In the genomic region with DNA sequence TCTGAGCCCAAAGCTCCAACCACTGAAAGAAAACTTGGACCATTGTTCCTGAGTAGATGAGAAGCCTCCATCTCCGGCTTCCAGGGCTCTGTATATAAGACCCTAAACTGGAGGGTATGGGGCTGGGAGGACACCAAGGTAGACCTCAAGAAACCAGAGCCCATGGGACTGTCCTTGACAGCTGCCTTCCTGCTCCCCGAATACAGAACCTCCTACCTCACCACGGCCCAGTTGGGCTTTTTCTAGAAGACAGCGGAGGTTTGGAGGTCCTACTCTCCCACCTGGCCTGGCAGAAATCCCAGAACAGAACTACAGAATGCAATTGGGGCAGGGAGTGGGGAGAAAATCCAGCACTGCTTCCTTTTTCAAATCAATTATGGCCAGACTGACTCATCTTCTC, we compare ENCODE assay signal across 25 cellular contexts.
"Had no signal": no experiment of that assay in that cellular context is flagged by ENCODE, and none has a peak within 500 bp of the region (broad histone marks: within the 10 kb centered on the region; RNA-seq: fewer than 3 reads in every experiment).

No MANE protein-coding gene starts in this region.

- FAIRE-seq: endometrium, islet of Langerhans had no signal

- ATAC-seq: esophagus mucosa; gastrocnemius medialis; heart right ventricle; right lobe of liver; stimulated activated memory B cell treated with anti-CD40 and anti-IgM and Interleukin-4, amounts not matched to agents 10 μg/mL and 1 μg/mL and 100 μg/mL, for 72 hours; upper lobe of right lung had no signal

- DNase-seq: cortex of kidney; effector memory CD4-positive, alpha-beta T cell; gastrocnemius medialis; heart right ventricle; hypothalamus; kidney glomerular epithelial cell; nucleus accumbens; right lobe of liver; spleen; stimulated activated CD4-positive, alpha-beta T cell treated with anti-CD3 and anti-CD28 coated beads, Interleukin-15, amount 100 ng/mL, for 24 hours; stimulated activated CD4-positive, alpha-beta T cell treated with anti-CD3 and anti-CD28 coated beads, Interleukin-1b, Interleukin-23, amount 100 ng/mL, for 48 hours; stimulated activated CD4-positive, alpha-beta T cell treated with anti-CD3 and anti-CD28 coated beads, Interleukin-4, amount 100 ng/mL, for 24 hours; tibial artery; upper lobe of right lung had no signal

- H3K9me3 Mint-ChIP-seq: mesothelial cell of epicardium; natural killer cell treated with Interleukin-12 subunit alpha and Interleukin-12 subunit beta and Interleukin-15 and Interleukin-18, amount 100 ng/mL, for 72 hours; neural progenitor cell; stimulated activated memory B cell treated with anti-CD40 and anti-IgM and Interleukin-4, amounts not matched to agents 10 μg/mL and 1 μg/mL and 100 μg/mL, for 72 hours; stimulated activated naive CD8-positive, alpha-beta T cell treated with anti-CD3 and anti-CD28 coated beads, Interleukin-15, Interleukin-2, amounts not matched to agents 100 ng/mL and 50 ng/mL, for 24 hours had no signal

- H3K36me3 ChIP-seq: gastrocnemius medialis, heart right ventricle, neural progenitor cell, prostate gland, right lobe of liver, spleen, tibial artery, upper lobe of right lung had no signal

- H3K27me3 Mint-ChIP-seq: stimulated activated memory B cell treated with anti-CD40 and anti-IgM and Interleukin-4, amounts not matched to agents 10 μg/mL and 1 μg/mL and 100 μg/mL, for 72 hours had no signal

- H3K36me3 Mint-ChIP-seq: mesothelial cell of epicardium; natural killer cell treated with Interleukin-12 subunit alpha and Interleukin-12 subunit beta and Interleukin-15 and Interleukin-18, amount 100 ng/mL, for 72 hours; neural progenitor cell; stimulated activated memory B cell treated with anti-CD40 and anti-IgM and Interleukin-4, amounts not matched to agents 10 μg/mL and 1 μg/mL and 100 μg/mL, for 72 hours had no signal

- H3K27me3 ChIP-seq: gastrocnemius medialis, neural progenitor cell, right lobe of liver had no signal

- H3K4me3 Mint-ChIP-seq: mesothelial cell of epicardium; natural killer cell treated with Interleukin-12 subunit alpha and Interleukin-12 subunit beta and Interleukin-15 and Interleukin-18, amount 100 ng/mL, for 72 hours; neural progenitor cell; stimulated activated memory B cell treated with anti-CD40 and anti-IgM and Interleukin-4, amounts not matched to agents 10 μg/mL and 1 μg/mL and 100 μg/mL, for 72 hours; stimulated activated naive CD8-positive, alpha-beta T cell treated with anti-CD3 and anti-CD28 coated beads, Interleukin-15, Interleukin-2, amounts not matched to agents 100 ng/mL and 50 ng/mL, for 24 hours had no signal

- H3K4me1 Mint-ChIP-seq: stimulated activated memory B cell treated with anti-CD40 and anti-IgM and Interleukin-4, amounts not matched to agents 10 μg/mL and 1 μg/mL and 100 μg/mL, for 72 hours had no signal

- H3K27ac Mint-ChIP-seq: mesothelial cell of epicardium; natural killer cell treated with Interleukin-12 subunit alpha and Interleukin-12 subunit beta and Interleukin-15 and Interleukin-18, amount 100 ng/mL, for 72 hours; neural progenitor cell; stimulated activated memory B cell treated with anti-CD40 and anti-IgM and Interleukin-4, amounts not matched to agents 10 μg/mL and 1 μg/mL and 100 μg/mL, for 72 hours; stimulated activated naive CD8-positive, alpha-beta T cell treated with anti-CD3 and anti-CD28 coated beads, Interleukin-15, Interleukin-2, amounts not matched to agents 100 ng/mL and 50 ng/mL, for 24 hours had no signal

- H3K4me3 ChIP-seq: dorsolateral prefrontal cortex, gastrocnemius medialis, heart right ventricle, neural progenitor cell, prostate gland, right lobe of liver, spleen, tibial artery, upper lobe of right lung had no signal

- H3K9me3 ChIP-seq: gastrocnemius medialis, heart right ventricle, prostate gland, right lobe of liver, spleen, tibial artery, upper lobe of right lung had no signal

- H3K4me1 ChIP-seq: gastrocnemius medialis, heart right ventricle, parathyroid adenoma, prostate gland, right lobe of liver, spleen, tibial artery, upper lobe of right lung had no signal

- H3K27ac ChIP-seq: gastrocnemius medialis, heart right ventricle, neural progenitor cell, parathyroid adenoma, prostate gland, right lobe of liver, spleen, tibial artery, upper lobe of right lung had no signal
